Comparison of ENCODE assay signal across 4 cellular contexts in the genomic region with DNA sequence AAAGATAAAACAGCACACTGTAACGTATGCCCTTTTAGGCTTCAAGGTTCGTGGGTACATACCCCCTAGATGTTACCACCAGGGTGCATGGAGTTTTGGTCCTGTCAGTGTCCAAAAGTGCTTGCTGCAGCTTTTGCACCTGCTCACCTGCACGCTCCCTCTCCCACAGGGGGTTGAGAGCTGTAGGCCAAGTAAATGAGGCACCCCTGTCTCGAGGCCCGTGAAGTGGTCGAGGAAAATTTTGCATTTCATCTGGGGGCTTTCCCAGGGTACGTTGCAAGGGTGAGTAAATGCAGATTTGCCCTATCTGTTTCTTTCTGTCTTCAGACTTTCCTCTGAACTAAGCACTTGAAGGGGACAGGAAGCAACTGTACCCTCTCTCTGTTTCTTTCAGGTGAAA.
"Had no signal": no experiment of that assay in that cellular context is flagged by ENCODE, and none has a peak within 500 bp of the region (broad histone marks: within the 10 kb centered on the region; RNA-seq: fewer than 3 reads in every experiment).

No MANE protein-coding gene starts in this region.

- DNase-seq: H9, HCEC 1CT, IMR-90 had no signal

- H2AFZ ChIP-seq: GM23338 had no signal

- ATAC-seq: GM23338 had no signal

- H3K4me3 ChIP-seq: GM23338 had no signal

- H3K4me3 Mint-ChIP-seq: GM23338, H9 had no signal

- H3K27ac Mint-ChIP-seq: GM23338, H9 had no signal

- H3K4me2 ChIP-seq: GM23338 had no signal
